Comparison of ENCODE assay signal across 15 cellular contexts in the genomic region with DNA sequence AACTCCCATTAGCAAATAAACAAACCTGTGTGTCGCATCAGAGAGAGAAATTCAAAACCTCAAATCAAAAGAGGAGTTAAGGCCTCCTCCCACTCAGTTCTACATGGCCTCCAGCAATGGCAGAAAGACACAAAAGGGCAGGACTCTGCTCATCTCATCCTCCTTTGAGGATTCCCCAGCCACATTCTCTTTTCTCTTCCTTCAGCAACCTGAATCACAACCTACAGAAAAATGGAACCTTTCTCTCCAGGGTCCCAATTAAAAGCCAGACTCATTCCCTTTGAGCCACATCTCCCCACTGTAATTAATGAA. TPM values are rescaled to one million over a fixed set of nuclear protein-coding genes. Genes with fewer than 3 reads are reported as not detected.
DNase-seq lines count a peak whose midpoint lies in the region; ATAC-seq, FAIRE-seq and TF ChIP-seq lines count a peak whose summit lies in the region.
"Had no signal": no experiment of that assay in that cellular context is flagged by ENCODE, and none has a peak within 500 bp of the region (broad histone marks: within the 10 kb centered on the region; RNA-seq: fewer than 3 reads in every experiment).

No MANE protein-coding gene starts in this region.

- FAIRE-seq in H1 (lab: Jason Lieb, UNC): no peak
- FAIRE-seq: GM18507, GM19239 had no signal

- H3K4me1 Mint-ChIP-seq in activated CD8-positive, alpha-beta T cell treated with anti-CD3 and anti-CD28 coated beads for 36 hours (ENCODE audit: low read depth): peaks cover 74% of the 10 kb centered on the region
- peaks cover 79% of the 10 kb centered on the region for H3K4me1 Mint-ChIP-seq in activated CD8-positive, alpha-beta T cell treated with anti-CD3 and anti-CD28 coated beads, Interleukin-2, amount 10 ng/mL, durations not matched to agents 7 days and 5 days (ENCODE audit: low read depth)
- peaks cover 32 to 39% of the 10 kb centered on the region in 2 experiments for H3K4me1 Mint-ChIP-seq in H9

- no peak overlapping the region for H3K27ac ChIP-seq in H1 (ENCODE audit: low read depth, low read length)
- no peak overlapping the region for H3K27ac ChIP-seq in H9 (ENCODE audit: insufficient read length, low read depth, low read length)
- H3K27ac ChIP-seq: tibial artery had no signal

- H2BK15ac ChIP-seq in H1 (ENCODE audit: low read length): no peak overlapping the region
- H2BK15ac ChIP-seq in H9 (ENCODE audit: low read depth, low read length): no peak overlapping the region

- H3K18ac ChIP-seq in H1 (ENCODE audit: extremely low read depth, low read length) (peak overlapping the region; percentile 17; the same call in 1 of the 2 replicates), H9 (ENCODE audit: insufficient read length, low read depth, low read length) (no peak overlapping the region)

- TF ChIP-seq EP300 in H1 (IDR thresholded peaks at IDR 0.05; ENCODE audit: borderline replicate concordance in 1 of 2, low read depth in 2 of 2, low read length in 2 of 2): no peak

- H3K14ac ChIP-seq in H1 (ENCODE audit: insufficient read length) (no peak overlapping the region), H9 (ENCODE audit: insufficient read depth, low read length) (no peak overlapping the region)

- H2AFZ ChIP-seq in H1 (ENCODE audit: low read length) (no peak overlapping the region), H9 (ENCODE audit: low read length) (no peak overlapping the region)

- H4K20me1 ChIP-seq in H1 (replicated peaks in 1 of 2; ENCODE audit: control insufficient read depth in 1 of 2, insufficient read depth in 2 of 2, low read length in 2 of 2) (no peaks in the 10 kb centered on the region), H9 (ENCODE audit: control insufficient read depth, insufficient read depth, insufficient read length) (no peaks in the 10 kb centered on the region)

- no peak overlapping the region for H3K4me3 ChIP-seq in H1 (ENCODE audit: extremely low read depth in 1 of 4, insufficient read depth in 2 of 4, low read depth in 3 of 4, low read length in 4 of 4)
- H3K4me3 ChIP-seq in skeletal muscle satellite cell (ENCODE audit: low read length): no peak overlapping the region
- H3K4me3 ChIP-seq: tibial artery had no signal

- POLR2A ChIA-PET in activated CD8-positive, alpha-beta T cell treated with anti-CD3 and anti-CD28 coated beads for 36 hours (lab: Charles Lee): interaction anchor here (0.7 to 2.0 kb wide), 3 partner anchors 9 to 836 kb away, joined by 3 to 6 read pairs (median 3); no protein-coding TSS in a partner anchor
- POLR2A ChIA-PET in activated CD8-positive, alpha-beta T cell treated with anti-CD3 and anti-CD28 coated beads, Interleukin-2, amount 10 ng/mL, durations not matched to agents 7 days and 5 days (lab: Charles Lee): no interaction called here
- POLR2A ChIA-PET in H1 (lab: Charles Lee; ENCODE audit: partially characterized antibody): interaction anchor here (1.1 kb wide), 1 partner anchor 9 kb away, joined by 3 read pairs; no protein-coding TSS in a partner anchor

- ATAC-seq in activated CD8-positive, alpha-beta T cell treated with anti-CD3 and anti-CD28 coated beads for 36 hours: no peak
- ATAC-seq in activated CD8-positive, alpha-beta T cell treated with anti-CD3 and anti-CD28 coated beads, Interleukin-2, amount 10 ng/mL, durations not matched to agents 7 days and 5 days: no peak
- no peak for ATAC-seq in GM19452 (IDR thresholded peaks at IDR 0.05; ENCODE audit: unreplicated experiment)

- DNase-seq in activated CD8-positive, alpha-beta T cell treated with anti-CD3 and anti-CD28 coated beads for 36 hours: no peak
- DNase-seq in activated CD8-positive, alpha-beta T cell treated with anti-CD3 and anti-CD28 coated beads, Interleukin-2, amount 10 ng/mL, durations not matched to agents 7 days and 5 days: no peak
- peak; percentile 47 for DNase-seq in NCI-H226
- no peak for DNase-seq in H1 (ENCODE audit: low read depth in 1 of 2, low spot score in 2 of 2)
- DNase-seq in H9: no peak
- no peak for DNase-seq in posterior cingulate gyrus
- DNase-seq: ACHN; naive thymus-derived CD8-positive, alpha-beta T cell; NCI-H1092; tibial artery had no signal

- no peak overlapping the region for H2BK20ac ChIP-seq in H1 (ENCODE audit: low read length)
- no peak overlapping the region for H2BK20ac ChIP-seq in H9 (ENCODE audit: low read depth, low read length, poor library complexity, severe bottlenecking)

- H3K27me3 ChIP-seq in H1 (replicated peaks in 1 of 4; ENCODE audit: control insufficient read depth in 3 of 4, extremely low read depth in 1 of 4, insufficient read depth in 3 of 4, low read length in 3 of 4): no peaks in the 10 kb centered on the region
- H3K27me3 ChIP-seq in skeletal muscle satellite cell (ENCODE audit: control insufficient read depth, insufficient read depth, low read length): no peaks in the 10 kb centered on the region
- H3K27me3 ChIP-seq in H9 (ENCODE audit: insufficient read depth, low read length): no peaks in the 10 kb centered on the region
- H3K27me3 ChIP-seq: tibial artery had no signal

- peaks cover 0 to 16% (median 4%) of the 10 kb centered on the region in 4 experiments; a peak in 3 of 7 replicates for H3K4me1 ChIP-seq in H1 (replicated peaks in 1 of 4; ENCODE audit: control insufficient read depth in 3 of 4, insufficient read depth in 4 of 4, low read length in 3 of 4)
- H3K4me1 ChIP-seq in skeletal muscle satellite cell (ENCODE audit: control insufficient read depth, insufficient read depth, low read length): peaks cover 46% of the 10 kb centered on the region
- H3K4me1 ChIP-seq in H9 (ENCODE audit: insufficient read depth, low read length): peaks cover 7% of the 10 kb centered on the region
- H3K4me1 ChIP-seq: tibial artery had no signal

- H4K5ac ChIP-seq in H1 (ENCODE audit: insufficient read length, low read depth, low read length): no peak overlapping the region
- no peak overlapping the region for H4K5ac ChIP-seq in H9 (ENCODE audit: insufficient read length, low read depth, low read length)

- H3K23me2 ChIP-seq in H1 (ENCODE audit: low read depth, low read length): no peaks in the 10 kb centered on the region; the same call in 1 of the 2 replicates
- H3K23me2 ChIP-seq in H9 (ENCODE audit: insufficient read length, low read depth, low read length, poor library complexity, severe bottlenecking): no peaks in the 10 kb centered on the region

- 82% methylated on average over 1 of the region's 1 CpG; no CpG with 5 or more reads in 1 of the 2 experiments for WGBS in H1 (ENCODE audit: extremely low coverage in 1 of 2, insufficient coverage in 1 of 2, insufficient read length in 1 of 2, insufficient replicate concordance in 2 of 2, low coverage in 1 of 2, low lambda C conversion rate in 2 of 2, missing lambda C conversion rate in 1 of 2), 2 experiments
- WGBS in H9 (ENCODE audit: extremely low coverage, insufficient read length, low lambda C conversion rate): no CpG with 5 or more reads among the region's 1 CpG

- H3K4me2 ChIP-seq in H1 (ENCODE audit: insufficient read depth in 1 of 2, low read depth in 2 of 2, low read length in 2 of 2): no peak overlapping the region
- H3K4me2 ChIP-seq in skeletal muscle satellite cell (ENCODE audit: low read length): peak overlapping the region; percentile 32
- H3K4me2 ChIP-seq in H9 (ENCODE audit: insufficient read depth, insufficient read length, low read length): no peak overlapping the region

- H3K9ac ChIP-seq in H1 (replicated peaks in 1 of 4; ENCODE audit: extremely low read depth in 1 of 4, low read depth in 3 of 4, low read length in 3 of 4) (no peak overlapping the region), skeletal muscle satellite cell (ENCODE audit: low read depth, low read length) (no peak overlapping the region), H9 (ENCODE audit: extremely low read depth, insufficient read length, low read length) (no peak overlapping the region)

- H2BK120ac ChIP-seq in H1 (replicated peaks; ENCODE audit: low read depth, low read length) (no peak overlapping the region), H9 (ENCODE audit: low read depth, low read length, poor library complexity, severe bottlenecking) (no peak overlapping the region)

- H2BK12ac ChIP-seq in H1 (ENCODE audit: low read depth, low read length): no peak overlapping the region
- H2BK12ac ChIP-seq in H9 (ENCODE audit: insufficient read length, low read depth, low read length): no peak overlapping the region

- no peak overlapping the region for H3T11ph ChIP-seq in H9 (ENCODE audit: low read length)

- TF ChIP-seq RAD21 in H1 (IDR thresholded peaks at IDR 0.05 in 1 of 2, conservative IDR thresholded peaks at IDR 0.05 in 1 of 2; ENCODE audit: low read depth in 2 of 2, low read length in 2 of 2): no peak

- H3K23ac ChIP-seq in H1 (ENCODE audit: insufficient read length) (no peak overlapping the region), H9 (ENCODE audit: insufficient read length, low read depth, low read length) (no peak overlapping the region)

- H3K27ac Mint-ChIP-seq in activated CD8-positive, alpha-beta T cell treated with anti-CD3 and anti-CD28 coated beads for 36 hours: peak overlapping the region; percentile 66
- no peak overlapping the region for H3K27ac Mint-ChIP-seq in activated CD8-positive, alpha-beta T cell treated with anti-CD3 and anti-CD28 coated beads, Interleukin-2, amount 10 ng/mL, durations not matched to agents 7 days and 5 days
- H3K27ac Mint-ChIP-seq in H9: no peak overlapping the region
- H3K27ac Mint-ChIP-seq: activated naive CD4-positive, alpha-beta T cell treated with anti-CD3 and anti-CD28 coated beads, Interleukin-2, amount 50 U/mL, for 24 hours had no signal

- H3K56ac ChIP-seq in H1 (replicated peaks; ENCODE audit: insufficient read length, low read depth, low read length) (no peak overlapping the region), H9 (ENCODE audit: insufficient read length, low read depth, low read length) (no peak overlapping the region)

- H2BK5ac ChIP-seq in H1 (ENCODE audit: low read depth, low read length) (no peak overlapping the region), H9 (ENCODE audit: insufficient read length, low read length) (no peak overlapping the region)

- H3K36me3 Mint-ChIP-seq in activated CD8-positive, alpha-beta T cell treated with anti-CD3 and anti-CD28 coated beads for 36 hours (ENCODE audit: low read depth): peaks cover 8% of the 10 kb centered on the region
- H3K36me3 Mint-ChIP-seq in activated CD8-positive, alpha-beta T cell treated with anti-CD3 and anti-CD28 coated beads, Interleukin-2, amount 10 ng/mL, durations not matched to agents 7 days and 5 days (ENCODE audit: low read depth): peaks cover 47% of the 10 kb centered on the region
- no peaks in the 10 kb centered on the region for H3K36me3 Mint-ChIP-seq in H9 (ENCODE audit: insufficient read depth in 1 of 3, low read depth in 3 of 3)

- H3K79me2 ChIP-seq in H1 (ENCODE audit: control insufficient read depth in 1 of 2, insufficient read depth in 2 of 2, low read length in 2 of 2): peaks cover 0 to 45% of the 10 kb centered on the region in 2 experiments; a peak in 2 of 4 replicates
- no peaks in the 10 kb centered on the region; the same call in 1 of the 2 replicates for H3K79me2 ChIP-seq in H9 (ENCODE audit: insufficient read depth, low read length)

- no peaks in the 10 kb centered on the region for H3K27me3 Mint-ChIP-seq in activated CD8-positive, alpha-beta T cell treated with anti-CD3 and anti-CD28 coated beads for 36 hours
- no peaks in the 10 kb centered on the region for H3K27me3 Mint-ChIP-seq in activated CD8-positive, alpha-beta T cell treated with anti-CD3 and anti-CD28 coated beads, Interleukin-2, amount 10 ng/mL, durations not matched to agents 7 days and 5 days (ENCODE audit: low read depth)
- no peaks in the 10 kb centered on the region; the same call in 1 of the 2 replicates for H3K27me3 Mint-ChIP-seq in H9 (ENCODE audit: low read depth)
- H3K27me3 Mint-ChIP-seq: activated naive CD4-positive, alpha-beta T cell treated with anti-CD3 and anti-CD28 coated beads, Interleukin-2, amount 50 U/mL, for 24 hours; naive thymus-derived CD8-positive, alpha-beta T cell had no signal

- no peak overlapping the region for H3K4ac ChIP-seq in H1 (replicated peaks; ENCODE audit: insufficient read length, low read depth, low read length)
- H3K4ac ChIP-seq in H9 (ENCODE audit: low read depth, low read length): no peak overlapping the region

- H3K79me1 ChIP-seq in H1 (ENCODE audit: low read depth, low read length): no peaks in the 10 kb centered on the region; the same call in 1 of the 2 replicates
- no peaks in the 10 kb centered on the region for H3K79me1 ChIP-seq in H9 (ENCODE audit: insufficient read depth, low read depth, low read length, poor library complexity, severe bottlenecking)

- TF ChIP-seq POLR2A in H1 (IDR thresholded peaks at IDR 0.05; ENCODE audit: control extremely low read depth in 1 of 2, low read depth in 2 of 2, low read length in 2 of 2): no peak

- H4K91ac ChIP-seq in H1 (replicated peaks; ENCODE audit: insufficient read length, low read length): no peak overlapping the region
- no peak overlapping the region for H4K91ac ChIP-seq in H9 (ENCODE audit: insufficient read length, low read depth, low read length)

- no peak for TF ChIP-seq CTCF in activated CD8-positive, alpha-beta T cell treated with anti-CD3 and anti-CD28 coated beads for 36 hours (IDR thresholded peaks at IDR 0.05)
- TF ChIP-seq CTCF in H1 (IDR thresholded peaks at IDR 0.05; ENCODE audit: control extremely low read depth in 1 of 3, insufficient read depth in 1 of 3, low read depth in 1 of 3, low read length in 3 of 3) (no peak), H9 (conservative IDR thresholded peaks at IDR 0.05) (no peak)

- CTCF ChIA-PET in activated CD8-positive, alpha-beta T cell treated with anti-CD3 and anti-CD28 coated beads for 36 hours (lab: Charles Lee): interaction anchor here (1.0 to 1.5 kb wide), 4 partner anchors 105 to 160 kb away, joined by 3 to 4 read pairs (median 4); no protein-coding TSS in a partner anchor
- CTCF ChIA-PET in activated CD8-positive, alpha-beta T cell treated with anti-CD3 and anti-CD28 coated beads, Interleukin-2, amount 10 ng/mL, durations not matched to agents 7 days and 5 days (lab: Charles Lee): interaction anchor here (0.8 to 1.7 kb wide), 7 partner anchors 9 to 160 kb away, joined by 3 to 6 read pairs (median 3); a partner anchor contains a TSS
- CTCF ChIA-PET in H1 (lab: Charles Lee; ENCODE audit: partially characterized antibody): interaction anchor here (0.9 to 1.4 kb wide), 4 partner anchors 9 to 122 kb away, joined by 3 to 4 read pairs (median 3); no protein-coding TSS in a partner anchor

- H4K8ac ChIP-seq in H1 (ENCODE audit: extremely low read depth, insufficient read depth, low read length): no peak overlapping the region
- H4K8ac ChIP-seq in H9 (replicated peaks; ENCODE audit: insufficient read length, low read depth, low read length): no peak overlapping the region

- intact Hi-C loops in activated CD8-positive, alpha-beta T cell treated with anti-CD3 and anti-CD28 coated beads for 36 hours (cut with micrococcal nuclease): no loop called here
- intact Hi-C loops in posterior cingulate gyrus (cut with DNase I): no loop called here

- no peak overlapping the region for H3K4me3 Mint-ChIP-seq in activated CD8-positive, alpha-beta T cell treated with anti-CD3 and anti-CD28 coated beads for 36 hours
- H3K4me3 Mint-ChIP-seq in activated CD8-positive, alpha-beta T cell treated with anti-CD3 and anti-CD28 coated beads, Interleukin-2, amount 10 ng/mL, durations not matched to agents 7 days and 5 days: no peak overlapping the region
- H3K4me3 Mint-ChIP-seq in H9: no peak overlapping the region

- H3K9me3 Mint-ChIP-seq in activated CD8-positive, alpha-beta T cell treated with anti-CD3 and anti-CD28 coated beads for 36 hours: no peaks in the 10 kb centered on the region
- no peaks in the 10 kb centered on the region for H3K9me3 Mint-ChIP-seq in activated CD8-positive, alpha-beta T cell treated with anti-CD3 and anti-CD28 coated beads, Interleukin-2, amount 10 ng/mL, durations not matched to agents 7 days and 5 days (ENCODE audit: insufficient read depth)
- no peaks in the 10 kb centered on the region for H3K9me3 Mint-ChIP-seq in H9
- H3K9me3 Mint-ChIP-seq: activated naive CD4-positive, alpha-beta T cell treated with anti-CD3 and anti-CD28 coated beads, Interleukin-2, amount 50 U/mL, for 24 hours; naive thymus-derived CD8-positive, alpha-beta T cell had no signal

- H3K36me3 ChIP-seq in H1 (ENCODE audit: control insufficient read depth in 2 of 4, insufficient read depth in 4 of 4, low read length in 3 of 4) (no peaks in the 10 kb centered on the region), skeletal muscle satellite cell (ENCODE audit: insufficient read depth, low read length) (no peaks in the 10 kb centered on the region)
- H3K36me3 ChIP-seq: tibial artery had no signal

- H3K9me3 ChIP-seq in H1 (ENCODE audit: insufficient read depth in 2 of 2, low read depth in 1 of 2, low read length in 1 of 2): no peaks in the 10 kb centered on the region
- no peaks in the 10 kb centered on the region for H3K9me3 ChIP-seq in skeletal muscle satellite cell (replicated peaks; ENCODE audit: low read length)
- no peaks in the 10 kb centered on the region for H3K9me3 ChIP-seq in H9 (ENCODE audit: control insufficient read depth, low read depth, low read length)
- H3K9me3 ChIP-seq: tibial artery had no signal

- H2AK5ac ChIP-seq in H1 (ENCODE audit: low read depth, low read length): no peak overlapping the region
- H2AK5ac ChIP-seq in H9 (ENCODE audit: insufficient read length, low read length): no peak overlapping the region

RNA-seq across cellular contexts. Expression of a gene that starts 7.9 kb away (rescaled TPM):
- total RNA-seq in activated CD8-positive, alpha-beta T cell treated with anti-CD3 and anti-CD28 coated beads for 36 hours: 10 to 100 TPM; 44.6 to 45.7 TPM
- total RNA-seq in activated CD8-positive, alpha-beta T cell treated with anti-CD3 and anti-CD28 coated beads, Interleukin-2, amount 10 ng/mL, durations not matched to agents 7 days and 5 days: 10 to 100 TPM; 73.0 to 83.0 TPM
- 9.4 and 13.9 TPM in 2 replicates for total RNA-seq in H1 (2021; fragmentation: NEBNext Ultra II Directional; extraction: Animal tissue kit (Norgen Biotek cat#: 25700))
- 2.2 and 2.8 TPM in 2 replicates for polyA plus RNA-seq in H1 (2011; rRNA removed)
- polyA plus RNA-seq in H1 (2011; cell fraction: cytosol; rRNA removed): 4.4 TPM
- polyA plus RNA-seq in H1 (2011; cell fraction: nucleus; rRNA removed): 8.4 TPM
- 3.6 to 7.1 TPM (median 5.6 TPM) in 4 replicates for polyA plus RNA-seq in H1 (2012, experiment 1 of 2)
- 0.46 TPM for polyA plus RNA-seq in H1 (2012, experiment 2 of 2)
- 5.0 TPM for polyA plus RNA-seq in H1 (2013, experiment 1 of 2)
- 4.4 TPM for polyA plus RNA-seq in H1 (2013, experiment 2 of 2)
- 12.0 and 13.7 TPM in 2 replicates for polyA minus RNA-seq in H1 (2011; rRNA and poly(A)+ RNA removed)
- 6.8 TPM for polyA minus RNA-seq in H1 (2011; cell fraction: cytosol; rRNA and poly(A)+ RNA removed)
- polyA minus RNA-seq in H1 (2011; cell fraction: nucleus; rRNA and poly(A)+ RNA removed): 17.8 TPM
- total RNA-seq in skeletal muscle satellite cell (2012; rRNA removed): 7.2 and 10.4 TPM in 2 replicates
- 8.5 and 8.6 TPM in 2 replicates for total RNA-seq in H9 (2021)
